22 cellular contexts compared by ENCODE assay signal in genomic region chr11:28739489-28740280, GRCh38.
"Had no signal": no experiment of that assay in that cellular context is flagged by ENCODE, and none has a peak within 500 bp of the region (broad histone marks: within the 10 kb centered on the region; RNA-seq: fewer than 3 reads in every experiment).

No MANE protein-coding gene starts in this region.

- H3K27ac ChIP-seq: brain microvascular endothelial cell, colonic mucosa, gastrocnemius medialis, neutrophil, parathyroid adenoma, sigmoid colon, stomach, vagina, VCaP had no signal

- H3K4me1 ChIP-seq: colonic mucosa, gastrocnemius medialis, parathyroid adenoma, stomach, vagina had no signal

- H3K9ac ChIP-seq: parathyroid adenoma had no signal

- H2AFZ ChIP-seq: parathyroid adenoma had no signal

- FAIRE-seq: kidney had no signal

- H3K36me3 ChIP-seq: brain microvascular endothelial cell, colonic mucosa, gastrocnemius medialis, neutrophil, sigmoid colon, stomach, vagina had no signal

- H3K27me3 ChIP-seq: brain microvascular endothelial cell, colonic mucosa, gastrocnemius medialis, neutrophil, sigmoid colon, stomach, vagina had no signal

- H3K9me3 ChIP-seq: colonic mucosa, gastrocnemius medialis, neutrophil, sigmoid colon, stomach, vagina had no signal

- H3K4me3 ChIP-seq: colonic mucosa, gastrocnemius medialis, sigmoid colon, stomach, vagina had no signal

- DNase-seq: activated CD4-positive, alpha-beta T cell treated with anti-CD3 and anti-CD28 coated beads for 1 hour; activated effector memory CD4-positive, alpha-beta T cell treated with anti-CD3 and anti-CD28 coated beads, Interleukin-2, amount 50 U/mL, for 16 hours; activated naive CD4-positive, alpha-beta T cell treated with anti-CD3 and anti-CD28 coated beads, Interleukin-2, amount 50 U/mL, for 16 hours; activated T-cell treated with anti-CD3 and anti-CD28 coated beads, Interleukin-2, amount 50 U/mL, for 72 hours; aorta; brain microvascular endothelial cell; central memory CD4-positive, alpha-beta T cell; colonic mucosa; gastrocnemius medialis; head of caudate nucleus; kidney; left ventricle myocardium superior; natural killer cell; sigmoid colon; stimulated activated CD4-positive, alpha-beta T cell treated with anti-CD3 and anti-CD28 coated beads, Interleukin-4, amount 100 ng/mL, for 24 hours; stomach; trophoblast cell had no signal

- ATAC-seq: activated T-cell treated with anti-CD3 and anti-CD28 coated beads, Interleukin-2, amount 50 U/mL, for 72 hours; gastrocnemius medialis; left ventricle myocardium superior; natural killer cell; stimulated activated effector memory CD8-positive, alpha-beta T cell treated with anti-CD3 and anti-CD28 coated beads, Interleukin-12 subunit alpha, Interleukin-12 subunit beta, amount 100 ng/mL, for 72 hours had no signal
